Comparison of ENCODE assay signal across 1 cellular context in genomic region chr12:1749019-1749418, GRCh38.
TF ChIP-seq lines count a peak whose summit lies in the region.

No MANE protein-coding gene starts in this region.

TF ChIP-seq in HepG2, 621 proteins besides CTCF, POLR2A, EP300 and RAD21:
- no peak for TF ChIP-seq ZNF318 (CRISPR knock-in tag; IDR thresholded peaks at IDR 0.05)
- peak; percentile 17; the same call in 1 of the 2 replicates for TF ChIP-seq RXRB (CRISPR knock-in tag; IDR thresholded peaks at IDR 0.05; ENCODE audit: borderline replicate concordance)
- TF ChIP-seq SP5 (CRISPR knock-in tag; IDR thresholded peaks at IDR 0.05; ENCODE audit: borderline replicate concordance, low read depth) = peak; percentile 49; the same call in 1 of the 2 replicates
- TF ChIP-seq ZFX (CRISPR knock-in tag; IDR thresholded peaks at IDR 0.05; ENCODE audit: low read depth) = 0 out of 2 replicates have a peak, but pooled peaks have one; percentile 26
- TF ChIP-seq HNRNPH1 (optimal IDR thresholded peaks at IDR 0.05; ENCODE audit: low read depth, low read length) = no peak
- TF ChIP-seq, protein P1, sequence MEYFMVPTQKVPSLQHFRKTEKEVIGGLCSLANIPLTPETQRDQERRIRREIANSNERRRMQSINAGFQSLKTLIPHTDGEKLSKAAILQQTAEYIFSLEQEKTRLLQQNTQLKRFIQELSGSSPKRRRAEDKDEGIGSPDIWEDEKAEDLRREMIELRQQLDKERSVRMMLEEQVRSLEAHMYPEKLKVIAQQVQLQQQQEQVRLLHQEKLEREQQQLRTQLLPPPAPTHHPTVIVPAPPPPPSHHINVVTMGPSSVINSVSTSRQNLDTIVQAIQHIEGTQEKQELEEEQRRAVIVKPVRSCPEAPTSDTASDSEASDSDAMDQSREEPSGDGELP (IDR thresholded peaks at IDR 0.05; ENCODE audit: borderline replicate concordance, low read depth) = peak; percentile 80
- TF ChIP-seq JUN (CRISPR knock-in tag; IDR thresholded peaks at IDR 0.05) = no peak
- TF ChIP-seq RBM22 (optimal IDR thresholded peaks at IDR 0.05; ENCODE audit: low read length) = peak; percentile 57
- TF ChIP-seq HNF4A (CRISPR knock-in tag; IDR thresholded peaks at IDR 0.05) = peak; percentile 28; the same call in 1 of the 2 replicates
- TF ChIP-seq ZNF281 (CRISPR knock-in tag; IDR thresholded peaks at IDR 0.05; ENCODE audit: borderline replicate concordance) = peak; percentile 32; the same call in 1 of the 2 replicates
TF ChIP-seq in HepG2: peak in this region for 7.
